In the genomic region with DNA sequence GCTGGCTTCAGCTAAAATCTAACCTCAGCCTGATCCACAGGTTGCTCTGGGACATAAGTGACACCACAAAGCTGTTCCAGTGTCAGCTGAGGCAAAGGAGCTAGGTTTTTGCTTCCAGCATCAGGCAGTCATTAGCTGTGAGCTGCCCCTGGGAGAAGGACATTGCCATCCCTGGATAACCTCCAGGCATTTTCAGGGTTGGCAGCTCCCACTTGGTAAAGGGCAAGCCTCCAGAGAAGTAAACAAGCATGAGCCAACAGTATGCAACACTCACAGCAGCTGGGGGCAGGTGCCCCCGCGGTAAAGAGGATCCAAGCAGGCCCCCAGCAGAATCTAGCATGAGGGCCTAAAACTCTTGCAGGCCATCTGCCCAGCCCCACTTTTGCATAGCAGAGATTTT, we compare ENCODE assay signal across 15 cellular contexts.
DNase-seq lines count a peak whose midpoint lies in the region; ATAC-seq and TF ChIP-seq lines count a peak whose summit lies in the region.
"Had no signal": no experiment of that assay in that cellular context is flagged by ENCODE, and none has a peak within 500 bp of the region (broad histone marks: within the 10 kb centered on the region; RNA-seq: fewer than 3 reads in every experiment).

No MANE protein-coding gene starts in this region.

- H3K4me1 ChIP-seq in sigmoid colon (peaks cover 0 to 22% (median 14%) of the 10 kb centered on the region in 4 donors), osteoblast (ENCODE audit: insufficient read depth, low read length) (peaks cover 14% of the 10 kb centered on the region)

- H2AFZ ChIP-seq in osteoblast (ENCODE audit: low read length) = no peak overlapping the region

- ATAC-seq in left ventricle myocardium superior = peak; percentile 92
- ATAC-seq in HG03097 (IDR thresholded peaks at IDR 0.05; ENCODE audit: low FRiP score, unreplicated experiment) = no peak
- no peak for ATAC-seq in GM21619 (IDR thresholded peaks at IDR 0.05; ENCODE audit: unreplicated experiment)

- no peak for TF ChIP-seq POLR2A in sigmoid colon (IDR thresholded peaks at IDR 0.05)

- TF ChIP-seq CTCF in LNCaP clone FGC (IDR thresholded peaks at IDR 0.05; ENCODE audit: control insufficient read depth, extremely low read depth, insufficient read depth) = no peak
- no peak for TF ChIP-seq CTCF in VCaP (conservative IDR thresholded peaks at IDR 0.05)
- no peak for TF ChIP-seq CTCF in sigmoid colon (IDR thresholded peaks at IDR 0.05)
- no peak for TF ChIP-seq CTCF in osteoblast (IDR thresholded peaks at IDR 0.05; ENCODE audit: extremely low read depth, low read depth, low read length)

- 37 to 57% methylated on average over 2 of the region's 2 CpGs for WGBS in sigmoid colon, 2 donors

- no peak for TF ChIP-seq EP300 in sigmoid colon (IDR thresholded peaks at IDR 0.05)

- no peaks in the 10 kb centered on the region for H3K27me3 ChIP-seq in sigmoid colon
- no peaks in the 10 kb centered on the region for H3K27me3 ChIP-seq in osteoblast (ENCODE audit: insufficient read depth, low read length)
- H3K27me3 ChIP-seq: SJSA1 had no signal

- no peaks in the 10 kb centered on the region for H3K36me3 ChIP-seq in sigmoid colon
- no peaks in the 10 kb centered on the region for H3K36me3 ChIP-seq in osteoblast (ENCODE audit: insufficient read depth, low read length)
- H3K36me3 ChIP-seq: SJSA1, thoracic aorta had no signal

- DNase-seq in LNCaP clone FGC (ENCODE audit: low read depth) = peak; percentile 55
- DNase-seq in left ventricle myocardium superior = peak; percentile 62
- peak; percentile 72 for DNase-seq in sigmoid colon
- DNase-seq in HT-29 (ENCODE audit: low spot score) = no peak
- no peak for DNase-seq in osteoblast (ENCODE audit: insufficient read length, low spot score, missing footprints)
- DNase-seq: activated CD8-positive, alpha-beta memory T cell treated with anti-CD3 and anti-CD28 coated beads, Interleukin-2, amount 50 U/mL, for 4 hours; activated naive CD8-positive, alpha-beta T cell treated with anti-CD3 and anti-CD28 coated beads, Interleukin-2, amount 10 ng/mL, durations not matched to agents 7 days and 5 days; immature natural killer cell; NCI-H524 treated with DMSO at 0.1 percent for 48 hours had no signal

- no peak overlapping the region for H3K4me2 ChIP-seq in osteoblast (ENCODE audit: insufficient read depth, low read length)

- H3K4me3 ChIP-seq in LNCaP clone FGC (ENCODE audit: low read depth, low read length) (no peak overlapping the region), sigmoid colon (no peak overlapping the region), osteoblast (ENCODE audit: insufficient read depth, low read length) (no peak overlapping the region)
- H3K4me3 ChIP-seq: coronary artery, SJSA1, thoracic aorta had no signal

- no peaks in the 10 kb centered on the region for H3K9me3 ChIP-seq in sigmoid colon
- H3K9me3 ChIP-seq in osteoblast (ENCODE audit: low read depth, low read length) = no peaks in the 10 kb centered on the region
- H3K9me3 ChIP-seq: SJSA1, thoracic aorta had no signal

- H4K20me1 ChIP-seq in osteoblast (ENCODE audit: insufficient read depth, low read length) = no peaks in the 10 kb centered on the region

- H3K27ac ChIP-seq in VCaP = peak overlapping the region; percentile 54
- peak overlapping the region in 3 of 4 donors; percentile 52 to 67 (median 55) for H3K27ac ChIP-seq in sigmoid colon
- no peak overlapping the region for H3K27ac ChIP-seq in osteoblast (ENCODE audit: low read depth, low read length)
- H3K27ac ChIP-seq: coronary artery, SJSA1, thoracic aorta had no signal

- intact Hi-C loops in left ventricle myocardium superior (cut with micrococcal nuclease) (no loop called here), sigmoid colon (cut with DNase I) (no loop called here)

- H3K79me2 ChIP-seq in osteoblast (ENCODE audit: insufficient read depth, low read length) = no peaks in the 10 kb centered on the region

Comparison
In these comparisons a context has a peak if more than half of its experiments do, and no peak if none do; other contexts are left out.
1. DNase-seq: peak in LNCaP clone FGC (single experiment), left ventricle myocardium superior (single experiment) and sigmoid colon (single experiment); none in HT-29 (single experiment) and osteoblast (single experiment).